In the genomic region with DNA sequence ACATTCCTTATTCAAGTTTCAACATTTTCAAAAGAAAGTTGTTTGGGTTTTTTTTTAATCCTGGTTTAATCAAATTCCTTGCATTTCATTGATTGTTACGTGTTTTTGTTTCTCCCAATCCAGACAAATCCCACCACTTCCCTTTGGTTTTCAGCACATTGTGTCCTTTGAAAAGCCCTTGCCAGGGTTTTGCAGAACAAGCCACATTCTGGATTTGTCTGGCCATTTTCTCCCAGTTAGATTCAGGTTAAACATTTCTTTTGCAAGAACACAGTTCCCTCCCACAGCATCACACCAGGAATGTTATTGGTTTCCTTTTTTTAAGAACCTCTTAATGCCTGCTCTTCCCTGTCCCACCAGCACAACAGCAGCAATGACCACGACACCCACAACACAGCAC, we compare ENCODE assay signal across 17 cellular contexts.
DNase-seq lines count a peak whose midpoint lies in the region; ATAC-seq and TF ChIP-seq lines count a peak whose summit lies in the region.
"Had no signal": no experiment of that assay in that cellular context is flagged by ENCODE, and none has a peak within 500 bp of the region (broad histone marks: within the 10 kb centered on the region; RNA-seq: fewer than 3 reads in every experiment).

No MANE protein-coding gene starts in this region.

- peaks cover 13% of the 10 kb centered on the region for H3K9me3 Mint-ChIP-seq in stimulated activated memory B cell treated with anti-CD40 and anti-IgM and Interleukin-4, amounts not matched to agents 10 μg/mL and 1 μg/mL and 100 μg/mL, for 72 hours

- no peaks in the 10 kb centered on the region for H3K36me3 ChIP-seq in neuronal stem cell (replicated peaks in 1 of 2; ENCODE audit: control insufficient read depth in 2 of 2, insufficient read depth in 2 of 2, low read length in 2 of 2)
- H3K36me3 ChIP-seq: BE2C, HAP-1 had no signal

- no peaks in the 10 kb centered on the region for H3K36me3 Mint-ChIP-seq in stimulated activated memory B cell treated with anti-CD40 and anti-IgM and Interleukin-4, amounts not matched to agents 10 μg/mL and 1 μg/mL and 100 μg/mL, for 72 hours
- H3K36me3 Mint-ChIP-seq: CD14-positive monocyte; CD8-positive, alpha-beta T cell had no signal

- H2BK5ac ChIP-seq in neuronal stem cell (ENCODE audit: low read length) = no peak overlapping the region

- no peak overlapping the region for H3K4ac ChIP-seq in neuronal stem cell (ENCODE audit: low read length)

- H3K4me1 ChIP-seq in neuronal stem cell (ENCODE audit: control insufficient read depth in 2 of 2, insufficient read depth in 1 of 2, low read depth in 1 of 2, low read length in 2 of 2) = peaks cover 7 to 16% of the 10 kb centered on the region in 2 donors
- H3K4me1 ChIP-seq: BE2C had no signal

- no peaks in the 10 kb centered on the region for H3K79me1 ChIP-seq in neuronal stem cell (ENCODE audit: low read depth, low read length)

- H3K27ac Mint-ChIP-seq in stimulated activated memory B cell treated with anti-CD40 and anti-IgM and Interleukin-4, amounts not matched to agents 10 μg/mL and 1 μg/mL and 100 μg/mL, for 72 hours = no peak overlapping the region
- H3K27ac Mint-ChIP-seq: CD14-positive monocyte; CD8-positive, alpha-beta T cell had no signal

- no peak overlapping the region for H3K23ac ChIP-seq in neuronal stem cell (ENCODE audit: low read depth, low read length, poor library complexity)

- no peak overlapping the region for H4K91ac ChIP-seq in neuronal stem cell (ENCODE audit: low read depth, low read length, poor library complexity)

- no peak overlapping the region for H2AK5ac ChIP-seq in neuronal stem cell (ENCODE audit: low read depth, low read length)

- no peak overlapping the region for H3K9ac ChIP-seq in neuronal stem cell (ENCODE audit: low read depth, low read length, poor library complexity)

- H2BK12ac ChIP-seq in neuronal stem cell (ENCODE audit: low read length) = no peak overlapping the region

- no peak for ATAC-seq in stimulated activated memory B cell treated with anti-CD40 and anti-IgM and Interleukin-4, amounts not matched to agents 10 μg/mL and 1 μg/mL and 100 μg/mL, for 72 hours
- ATAC-seq: CD8-positive, alpha-beta T cell; HepG2 had no signal

- TF ChIP-seq CTCF in fibroblast of mammary gland (conservative IDR thresholded peaks at IDR 0.05; ENCODE audit: control insufficient read depth, insufficient read depth, low read depth, low read length) = no peak
- TF ChIP-seq CTCF in dorsolateral prefrontal cortex (IDR thresholded peaks at IDR 0.05 in 54 of 56, conservative IDR thresholded peaks at IDR 0.05 in 2 of 56; ENCODE audit: low read depth in 1 of 56, partially characterized antibody in 56 of 56) = no peak

- no peak overlapping the region for H3K4me3 ChIP-seq in fibroblast of mammary gland (ENCODE audit: control insufficient read depth, low read depth, low read length)
- H3K4me3 ChIP-seq in neuronal stem cell (ENCODE audit: low read length in 2 of 2) = no peak overlapping the region
- H3K4me3 ChIP-seq in dorsolateral prefrontal cortex = no peak overlapping the region
- H3K4me3 ChIP-seq: HAP-1 had no signal

- H2BK120ac ChIP-seq in neuronal stem cell (ENCODE audit: low read depth, low read length) = no peak overlapping the region

- H3K27me3 Mint-ChIP-seq in stimulated activated memory B cell treated with anti-CD40 and anti-IgM and Interleukin-4, amounts not matched to agents 10 μg/mL and 1 μg/mL and 100 μg/mL, for 72 hours = no peaks in the 10 kb centered on the region

- H3K14ac ChIP-seq in neuronal stem cell (ENCODE audit: low read length) = no peak overlapping the region

- no peaks in the 10 kb centered on the region for H3K4me1 Mint-ChIP-seq in stimulated activated memory B cell treated with anti-CD40 and anti-IgM and Interleukin-4, amounts not matched to agents 10 μg/mL and 1 μg/mL and 100 μg/mL, for 72 hours
- H3K4me1 Mint-ChIP-seq: CD14-positive monocyte had no signal

- no CpG with 5 or more reads among the region's 2 CpGs for WGBS in neuronal stem cell (ENCODE audit: extremely low coverage in 2 of 2, insufficient read length in 2 of 2, insufficient replicate concordance in 1 of 2), 2 donors

- no peak overlapping the region for H3K18ac ChIP-seq in neuronal stem cell (ENCODE audit: low read length)

- no peak overlapping the region for H3K4me2 ChIP-seq in neuronal stem cell (ENCODE audit: insufficient read depth, low read length, poor library complexity, severe bottlenecking)

- H3K9me3 ChIP-seq in neuronal stem cell (replicated peaks in 1 of 2; ENCODE audit: control insufficient read depth in 2 of 2, insufficient read depth in 1 of 2, low read depth in 1 of 2, low read length in 2 of 2) = no peaks in the 10 kb centered on the region
- H3K9me3 ChIP-seq: BE2C, HAP-1 had no signal

- no peak overlapping the region for H2AFZ ChIP-seq in neuronal stem cell (ENCODE audit: low read length)

- H3K27ac ChIP-seq in neuronal stem cell (replicated peaks; ENCODE audit: low read length) (peak overlapping the region; percentile 32), dorsolateral prefrontal cortex (no peak overlapping the region)

- H4K8ac ChIP-seq in neuronal stem cell (ENCODE audit: low read depth, low read length) = no peak overlapping the region

- H3K4me3 Mint-ChIP-seq in stimulated activated memory B cell treated with anti-CD40 and anti-IgM and Interleukin-4, amounts not matched to agents 10 μg/mL and 1 μg/mL and 100 μg/mL, for 72 hours = no peak overlapping the region
- H3K4me3 Mint-ChIP-seq: CD14-positive monocyte; CD8-positive, alpha-beta T cell had no signal

- intact Hi-C loops in dorsolateral prefrontal cortex (cut with DNase I) = no loop called here

- peak; percentile 43 for DNase-seq in amniotic epithelial cell (ENCODE audit: low read depth)
- DNase-seq in fibroblast of mammary gland (ENCODE audit: low read depth) = peak; percentile 31
- DNase-seq in neuronal stem cell (ENCODE audit: low spot score) = no peak
- DNase-seq in dorsolateral prefrontal cortex = no peak
- DNase-seq in DMS53 (lab: John Stamatoyannopoulos, UW) = no peak
- DNase-seq in H4 (ENCODE audit: low spot score) = no peak
- DNase-seq: BE2C; CD8-positive, alpha-beta T cell; COR-L47; DMS153; DND-41; GDM1; GOT3 had no signal

- H2BK15ac ChIP-seq in neuronal stem cell (ENCODE audit: low read length) = no peak overlapping the region

- H3K27me3 ChIP-seq in neuronal stem cell (ENCODE audit: control insufficient read depth in 3 of 3, insufficient read depth in 3 of 3, low read depth in 1 of 3, low read length in 3 of 3) (no peaks in the 10 kb centered on the region), dorsolateral prefrontal cortex (peaks cover 0 to 12% (median 0%) of the 10 kb centered on the region in 45 donors)
- H3K27me3 ChIP-seq: BE2C had no signal

Comparison
In these comparisons a context has a peak if more than half of its experiments do, and no peak if none do; other contexts are left out.
1. DNase-seq: peak in amniotic epithelial cell (single experiment) and fibroblast of mammary gland (single experiment); none in neuronal stem cell (single experiment), dorsolateral prefrontal cortex (0 of 10), DMS53 (single experiment) and H4 (single experiment).